In the genomic region with DNA sequence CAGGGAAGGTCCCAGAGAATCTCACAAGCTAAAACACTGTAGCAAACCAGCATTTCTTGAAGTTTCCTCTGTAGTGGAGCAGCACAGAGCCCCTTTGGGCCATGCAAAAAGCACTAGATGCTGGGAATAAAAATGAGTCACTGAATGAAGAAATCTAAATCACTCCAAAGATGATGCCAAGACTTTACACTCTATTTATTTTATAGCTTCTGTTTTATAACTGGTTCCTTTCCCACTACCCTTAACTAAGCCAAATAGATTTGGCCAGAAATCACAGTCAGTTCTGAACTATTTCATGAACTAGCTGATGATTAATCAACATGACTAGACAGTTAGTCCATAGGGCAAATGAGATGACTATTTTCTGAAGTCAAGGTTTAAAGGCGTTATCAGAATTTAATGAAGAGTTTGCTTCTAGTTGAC, we compare ENCODE assay signal across 10 cellular contexts.
DNase-seq lines count a peak whose midpoint lies in the region; ATAC-seq and TF ChIP-seq lines count a peak whose summit lies in the region.
"Had no signal": no experiment of that assay in that cellular context is flagged by ENCODE, and none has a peak within 500 bp of the region (broad histone marks: within the 10 kb centered on the region; RNA-seq: fewer than 3 reads in every experiment).

No MANE protein-coding gene starts in this region.

- DNase-seq in AG10803 (ENCODE audit: low read depth) (peak; percentile 91), SJSA1 (ENCODE audit: low read depth in 1 of 2, low spot score in 2 of 2) (peak in 1 of 2 experiments; percentile 10), fibroblast of villous mesenchyme (ENCODE audit: low read depth) (peak; percentile 88), osteoblast (ENCODE audit: insufficient read length, low spot score, missing footprints) (peak; percentile 75), globus pallidus (ENCODE audit: low spot score) (no peak), activated gamma-delta T cell treated with Interleukin-2 at 50 U/mL for 16 hours (no peak), activated T-cell treated with anti-CD3 and anti-CD28 coated beads for 4 hours (no peak)
- DNase-seq: CD8-positive, alpha-beta memory T cell had no signal

- TF ChIP-seq CTCF in AG10803 (conservative IDR thresholded peaks at IDR 0.05; ENCODE audit: low read length) (no peak), fibroblast of villous mesenchyme (IDR thresholded peaks at IDR 0.05; ENCODE audit: insufficient read depth, low read depth, low read length) (no peak), osteoblast (IDR thresholded peaks at IDR 0.05; ENCODE audit: extremely low read depth, low read depth, low read length) (no peak)

- no peaks in the 10 kb centered on the region for H3K79me2 ChIP-seq in osteoblast (ENCODE audit: insufficient read depth, low read length)

- H3K27ac ChIP-seq in SJSA1 (0 out of 2 replicates have a peak overlapping the region, but pooled peaks have one; percentile 12), osteoblast (ENCODE audit: low read depth, low read length) (peak overlapping the region; percentile 80)
- H3K27ac ChIP-seq: KMS-11 had no signal

- peaks cover 14% of the 10 kb centered on the region for H3K36me3 ChIP-seq in SJSA1
- H3K36me3 ChIP-seq in osteoblast (ENCODE audit: insufficient read depth, low read length) = peaks cover 10% of the 10 kb centered on the region

- no peak overlapping the region for H3K4me3 ChIP-seq in AG10803 (ENCODE audit: low read length)
- no peak overlapping the region for H3K4me3 ChIP-seq in SJSA1
- H3K4me3 ChIP-seq in fibroblast of villous mesenchyme (ENCODE audit: low read depth, low read length) = no peak overlapping the region
- H3K4me3 ChIP-seq in osteoblast (ENCODE audit: insufficient read depth, low read length) = no peak overlapping the region

- H3K27me3 ChIP-seq in SJSA1 (replicated peaks) = no peaks in the 10 kb centered on the region
- no peaks in the 10 kb centered on the region for H3K27me3 ChIP-seq in osteoblast (ENCODE audit: insufficient read depth, low read length)

- no peak overlapping the region for H2AFZ ChIP-seq in osteoblast (ENCODE audit: low read length)

- no peaks in the 10 kb centered on the region for H3K9me3 ChIP-seq in SJSA1 (replicated peaks)
- no peaks in the 10 kb centered on the region for H3K9me3 ChIP-seq in osteoblast (ENCODE audit: low read depth, low read length)

- H3K4me1 ChIP-seq in SJSA1 (replicated peaks) (no peaks in the 10 kb centered on the region; the same call in 1 of the 2 replicates), osteoblast (ENCODE audit: insufficient read depth, low read length) (peaks cover 38% of the 10 kb centered on the region)

- ATAC-seq in HG02973 (IDR thresholded peaks at IDR 0.05; ENCODE audit: unreplicated experiment) = no peak

- peak overlapping the region; percentile 8 for H3K4me2 ChIP-seq in osteoblast (ENCODE audit: insufficient read depth, low read length)
- H3K4me2 ChIP-seq: KMS-11 had no signal

- H4K20me1 ChIP-seq in osteoblast (ENCODE audit: insufficient read depth, low read length) = no peaks in the 10 kb centered on the region

Comparison
In these comparisons a context has a peak if more than half of its experiments do, and no peak if none do; other contexts are left out.
1. DNase-seq: peak in AG10803 (single experiment), fibroblast of villous mesenchyme (single experiment) and osteoblast (single experiment); none in globus pallidus (single experiment), activated gamma-delta T cell treated with Interleukin-2 at 50 U/mL for 16 hours (single experiment) and activated T-cell treated with anti-CD3 and anti-CD28 coated beads for 4 hours (single experiment).